In genomic region chr19:4590559-4590958, GRCh38 we compare ENCODE assay signal across 29 cellular contexts. TPM values are rescaled to one million over a fixed set of nuclear protein-coding genes. Genes with fewer than 3 reads are reported as not detected.
"Had no signal": no experiment of that assay in that cellular context is flagged by ENCODE, and none has a peak within 500 bp of the region (broad histone marks: within the 10 kb centered on the region; RNA-seq: fewer than 3 reads in every experiment).

No MANE protein-coding gene starts in this region.

- H3K27ac ChIP-seq: pancreas, prostate gland, skin epidermis, spleen, suprapubic skin, testis, tibial artery, transverse colon, upper lobe of right lung, uterus had no signal

- ATAC-seq: naive thymus-derived CD4-positive, alpha-beta T cell; natural killer cell; pancreas; right cardiac atrium; sciatic nerve; stimulated activated memory B cell treated with anti-CD40 and anti-IgM and Interleukin-4, amounts not matched to agents 10 μg/mL and 1 μg/mL and 100 μg/mL, for 72 hours; stimulated activated naive CD8-positive, alpha-beta T cell treated with anti-CD3 and anti-CD28 coated beads, Interleukin-15, amount 100 ng/mL, for 72 hours; stimulated activated naive CD8-positive, alpha-beta T cell treated with anti-CD3 and anti-CD28 coated beads, Interleukin-15, Interleukin-2, amounts not matched to agents 100 U/mL and 50 U/mL, for 24 hours; upper lobe of right lung had no signal

- H3K4me2 ChIP-seq: smooth muscle cell had no signal

- H3K4me3 ChIP-seq: pancreas, prostate gland, skin epidermis, smooth muscle cell, spleen, suprapubic skin, testis, tibial artery, transverse colon, upper lobe of right lung, uterus had no signal

- H3K4me1 ChIP-seq: pancreas, prostate gland, spleen, testis, tibial artery, transverse colon, upper lobe of right lung, uterus had no signal

- FAIRE-seq: pancreas had no signal

- H3K36me3 ChIP-seq: pancreas, prostate gland, spleen, suprapubic skin, tibial artery, transverse colon, upper lobe of right lung, uterus had no signal

- DNase-seq: naive thymus-derived CD4-positive, alpha-beta T cell; natural killer cell; occipital lobe; pancreas; retina; spleen; stimulated activated CD4-positive, alpha-beta T cell treated with anti-CD3 and anti-CD28 coated beads, Interleukin-12 subunit alpha, Interleukin-12 subunit beta, amount 100 ng/mL, for 4 hours; stimulated activated CD4-positive, alpha-beta T cell treated with anti-CD3 and anti-CD28 coated beads, Interleukin-1b, Interleukin-23, amount 100 ng/mL, for 48 hours; stimulated activated CD4-positive, alpha-beta T cell treated with anti-CD3 and anti-CD28 coated beads, Interleukin-4, amount 100 ng/mL, for 1 hour; stimulated activated CD4-positive, alpha-beta T cell treated with anti-CD3 and anti-CD28 coated beads, Interleukin-4, amount 100 ng/mL, for 4 hours; stimulated activated CD8-positive, alpha-beta memory T cell treated with anti-CD3 and anti-CD28 coated beads, Interleukin-4, amount 100 ng/mL, for 48 hours; stimulated activated naive CD4-positive, alpha-beta T cell; stimulated activated naive CD8-positive, alpha-beta T cell treated with anti-CD3 and anti-CD28 coated beads, Interleukin-15, amount 100 ng/mL, for 72 hours; stimulated activated naive CD8-positive, alpha-beta T cell treated with anti-CD3 and anti-CD28 coated beads, Interleukin-15, Interleukin-2, amounts not matched to agents 100 U/mL and 50 U/mL, for 24 hours; substantia nigra; testis; tibial artery; transverse colon; upper lobe of right lung; uterus had no signal

- H3K9me3 ChIP-seq: pancreas, prostate gland, spleen, suprapubic skin, testis, tibial artery, transverse colon, upper lobe of right lung, uterus had no signal

- H3K27me3 ChIP-seq: testis had no signal

RNA-seq across cellular contexts. Expression of gene SEMA6B, which starts 31.1 kb away (rescaled TPM):
- polyA plus RNA-seq: naive thymus-derived CD4-positive, alpha-beta T cell had no signal

RNA-seq across cellular contexts. Expression of gene LRG1, which starts 50.7 kb away (rescaled TPM):
- total RNA-seq: occipital lobe, osteocyte, smooth muscle cell had no signal
- polyA plus RNA-seq: neural cell, smooth muscle cell had no signal

RNA-seq across cellular contexts. Expression of gene PLIN5, which starts 55.5 kb away (rescaled TPM):
- total RNA-seq: osteocyte, smooth muscle cell had no signal
- polyA plus RNA-seq: smooth muscle cell had no signal
